Comparison of ENCODE assay signal across 23 cellular contexts in genomic region chr1:25955553-25955952, GRCh38.
"Had no signal": no experiment of that assay in that cellular context is flagged by ENCODE, and none has a peak within 500 bp of the region (broad histone marks: within the 10 kb centered on the region; RNA-seq: fewer than 3 reads in every experiment).

No MANE protein-coding gene starts in this region.

- H3K27ac Mint-ChIP-seq: nephron; stimulated activated naive CD8-positive, alpha-beta T cell treated with anti-CD3 and anti-CD28 coated beads, Interleukin-15, Interleukin-2, amounts not matched to agents 100 ng/mL and 50 ng/mL, for 24 hours had no signal

- H3K27me3 Mint-ChIP-seq: naive B cell; stimulated activated naive CD8-positive, alpha-beta T cell treated with anti-CD3 and anti-CD28 coated beads, Interleukin-15, Interleukin-2, amounts not matched to agents 100 ng/mL and 50 ng/mL, for 24 hours had no signal

- H3K9me3 Mint-ChIP-seq: nephron; stimulated activated effector memory CD8-positive, alpha-beta T cell treated with anti-CD3 and anti-CD28 coated beads, Interleukin-12 subunit alpha, Interleukin-12 subunit beta, amount 100 ng/mL, for 72 hours had no signal

- H3K4me3 Mint-ChIP-seq: naive B cell; nephron; neural crest cell; stimulated activated effector memory CD8-positive, alpha-beta T cell treated with anti-CD3 and anti-CD28 coated beads, Interleukin-12 subunit alpha, Interleukin-12 subunit beta, amount 100 ng/mL, for 72 hours; stimulated activated naive CD8-positive, alpha-beta T cell treated with anti-CD3 and anti-CD28 coated beads, Interleukin-15, Interleukin-2, amounts not matched to agents 100 ng/mL and 50 ng/mL, for 24 hours had no signal

- DNase-seq: hippocampal formation; kidney; left colon; left lung; lower lobe of right lung; mammary epithelial cell; mesenchymal stem cell; naive B cell; nucleus accumbens; pancreas; retina; right cardiac atrium; sigmoid colon; small intestine; spleen; stimulated activated CD4-positive, alpha-beta T cell treated with anti-CD3 and anti-CD28 coated beads, Interleukin-4, amount 100 ng/mL, for 24 hours; stimulated activated naive CD4-positive, alpha-beta T cell; tibial artery; upper lobe of right lung had no signal

- ATAC-seq: left colon; left lung; lower lobe of right lung; pancreas; right cardiac atrium; stimulated activated effector memory CD8-positive, alpha-beta T cell treated with anti-CD3 and anti-CD28 coated beads, Interleukin-12 subunit alpha, Interleukin-12 subunit beta, amount 100 ng/mL, for 72 hours; upper lobe of right lung had no signal
